ENCODE assay signal across 8 cellular contexts in genomic region chr19:46714523-46715106, GRCh38. TPM values are rescaled to one million over a fixed set of nuclear protein-coding genes. Genes with fewer than 3 reads are reported as not detected.
DNase-seq lines count a peak whose midpoint lies in the region; ATAC-seq and TF ChIP-seq lines count a peak whose summit lies in the region.

No MANE protein-coding gene starts in this region.

- TF ChIP-seq CTCF in AG04449 (IDR thresholded peaks at IDR 0.05; ENCODE audit: insufficient read depth, low read length, missing control alignments) (no peak), HFF-Myc (IDR thresholded peaks at IDR 0.05; ENCODE audit: low read depth, low read length, missing control alignments) (no peak), esophagus muscularis mucosa (IDR thresholded peaks at IDR 0.05) (no peak), prostate gland (IDR thresholded peaks at IDR 0.05) (no peak)

- H3K4me3 ChIP-seq in AG04449 (ENCODE audit: low read depth, low read length) (peak overlapping the region; percentile 62), HFF-Myc (replicated peaks; ENCODE audit: low read depth, low read length) (peak overlapping the region; percentile 76), esophagus muscularis mucosa (peak overlapping the region; percentile 67 to 95 (median 76)), prostate gland (peak overlapping the region; percentile 60 to 63)

- TF ChIP-seq POLR2A in esophagus muscularis mucosa (IDR thresholded peaks at IDR 0.05; ENCODE audit: low read depth) (no peak), prostate gland (IDR thresholded peaks at IDR 0.05) (no peak)

- no peak for ATAC-seq in sciatic nerve
- ATAC-seq in HG03280 (IDR thresholded peaks at IDR 0.05; ENCODE audit: unreplicated experiment), result no peak

- CTCF ChIA-PET in AG04449 (lab: Yijun Ruan, JAX), result interaction anchor here (0.7 to 5.7 kb wide), 9 partner anchors 9 to 101 kb away, joined by 3 to 116 read pairs (median 3); no protein-coding TSS in a partner anchor

- POLR2A ChIA-PET in AG04449 (lab: Yijun Ruan, JAX), result interaction anchor here (1.6 kb wide), 1 partner anchor 73 kb away, joined by 6 read pairs; the partner anchor contains the start of gene SLC1A5

- H3K4me1 ChIP-seq in esophagus muscularis mucosa (peaks cover 28 to 53% (median 44%) of the 10 kb centered on the region in 4 donors), prostate gland (replicated peaks) (no peaks in the 10 kb centered on the region)

- no peak for DNase-seq in AG04449 (ENCODE audit: low read depth, low spot score)
- DNase-seq in HFF-Myc (ENCODE audit: extremely low read depth, low read depth), result no peak
- peak; percentile 58 to 63 for DNase-seq in activated CD4-positive, alpha-beta T cell treated with anti-CD3 and anti-CD28 coated beads, Interleukin-2, amount 50 U/mL, for 4 hours
- DNase-seq in esophagus muscularis mucosa (ENCODE audit: extremely low spot score), result no peak
- no peak for DNase-seq in prostate gland (ENCODE audit: low spot score)
- DNase-seq in sciatic nerve (ENCODE audit: low spot score), result no peak
- DNase-seq in NCI-H82 treated with DMSO at 0.1 percent for 48 hours (lab: John Stamatoyannopoulos, UW; ENCODE audit: unreplicated experiment), result no peak

- WGBS in esophagus muscularis mucosa, result 14% methylated on average over 8 of the region's 8 CpGs
- 2% methylated on average over 8 of the region's 8 CpGs for WGBS in prostate gland

- H3K27me3 ChIP-seq in esophagus muscularis mucosa, result no peaks in the 10 kb centered on the region
- H3K27me3 ChIP-seq in prostate gland (replicated peaks; ENCODE audit: insufficient read depth), result no peaks in the 10 kb centered on the region

- intact Hi-C loops in esophagus muscularis mucosa (cut with DNase I) (no loop called here), prostate gland (cut with DNase I) (loop anchor here (5.0 kb wide), 1 partner anchor 33 kb away; the partner anchor contains the start of genes FKRP and STRN4), sciatic nerve (cut with DNase I) (no loop called here)

- no peak for TF ChIP-seq EP300 in esophagus muscularis mucosa (IDR thresholded peaks at IDR 0.05)

- peak overlapping the region; percentile 85 to 93 (median 88) for H3K27ac ChIP-seq in esophagus muscularis mucosa (replicated peaks in 1 of 4)
- peak overlapping the region; percentile 95 to 97 for H3K27ac ChIP-seq in prostate gland

- H3K36me3 ChIP-seq in esophagus muscularis mucosa (peaks cover 0 to 25% (median 21%) of the 10 kb centered on the region in 4 donors), prostate gland (peaks cover 0 to 6% of the 10 kb centered on the region in 2 donors)

- H3K9me3 ChIP-seq in esophagus muscularis mucosa (no peaks in the 10 kb centered on the region), prostate gland (no peaks in the 10 kb centered on the region)

RNA-seq across cellular contexts. Expression of gene PRKD2, which starts 2.3 kb away (rescaled TPM):
- total RNA-seq in esophagus muscularis mucosa (10 to 100 TPM; 12.8 to 33.3 (median 22.4) TPM), prostate gland (10 to 100 TPM; 38.9 to 41.8 TPM), sciatic nerve (54.0 TPM)

RNA-seq across cellular contexts. Expression of gene FKRP, which starts 31.2 kb away (rescaled TPM):
- total RNA-seq in esophagus muscularis mucosa (10 to 100 TPM; 22.4 to 30.3 (median 26.5) TPM), prostate gland (10 to 100 TPM; 15.2 to 32.0 TPM), sciatic nerve (25.2 TPM)

RNA-seq across cellular contexts. Expression of gene STRN4, which starts 31.6 kb away (rescaled TPM):
- total RNA-seq in esophagus muscularis mucosa (100 to 1,000 TPM in 2 of 4 donors, 10 to 100 TPM in 2; 85.2 to 119 (median 101) TPM), prostate gland (100 to 1,000 TPM in 1 of 2 donors, 10 to 100 TPM in 1; 80.7 to 221 TPM), sciatic nerve (70.5 TPM)

RNA-seq across cellular contexts. Expression of gene DACT3, which starts 53.6 kb away (rescaled TPM):
- total RNA-seq in esophagus muscularis mucosa (100 to 1,000 TPM in 1 of 4 donors, 10 to 100 TPM in 3; 46.7 to 119 (median 65.1) TPM), prostate gland (10 to 100 TPM in 1 of 2 donors, 1 to 10 TPM in 1; 8.6 to 28.1 TPM), sciatic nerve (22.2 TPM)

Comparison
In these comparisons a context has a peak if more than half of its experiments do, and no peak if none do; other contexts are left out.
1. DNase-seq: peak in activated CD4-positive, alpha-beta T cell treated with anti-CD3 and anti-CD28 coated beads, Interleukin-2, amount 50 U/mL, for 4 hours (2 of 2); none in AG04449 (single experiment), HFF-Myc (single experiment), esophagus muscularis mucosa (single experiment), prostate gland (single experiment), sciatic nerve (single experiment) and NCI-H82 treated with DMSO at 0.1 percent for 48 hours (single experiment).
2. Peak in every context shown above with its lines, with median percentiles within 50 percentile points of each other: H3K4me3 ChIP-seq.